Comparison of ENCODE assay signal across 1 cellular context in genomic region chr3:169152319-169152718, GRCh38.
TF ChIP-seq lines count a peak whose summit lies in the region.

No MANE protein-coding gene starts in this region.

TF ChIP-seq in SK-N-SH treated with all-trans-retinoic acid at 6 μM for 48 hours, 23 proteins besides CTCF, POLR2A, EP300 and RAD21 (continued from another document):
- TF ChIP-seq ZC3H10 (CRISPR knock-in tag; IDR thresholded peaks at IDR 0.05): no peak
- no peak for TF ChIP-seq CREB5 (CRISPR knock-in tag; IDR thresholded peaks at IDR 0.05; ENCODE audit: low read depth)
- TF ChIP-seq TOX (CRISPR knock-in tag; IDR thresholded peaks at IDR 0.05; ENCODE audit: borderline replicate concordance): no peak
- no peak for TF ChIP-seq TCF4 (CRISPR knock-in tag; IDR thresholded peaks at IDR 0.05; ENCODE audit: borderline replicate concordance)
- TF ChIP-seq ZNF565 (CRISPR knock-in tag; conservative IDR thresholded peaks at IDR 0.05; ENCODE audit: low read depth): no peak
- no peak for TF ChIP-seq ZFP30 (CRISPR knock-in tag; IDR thresholded peaks at IDR 0.05)
- no peak for TF ChIP-seq ARNTL (CRISPR knock-in tag; IDR thresholded peaks at IDR 0.05; ENCODE audit: borderline replicate concordance, low read depth)
- TF ChIP-seq PATZ1 (CRISPR knock-in tag; IDR thresholded peaks at IDR 0.05; ENCODE audit: borderline replicate concordance): no peak
